ENCODE assay signal across 8 cellular contexts in genomic region chr14:55051165-55051425, GRCh38. TPM values are rescaled to one million over a fixed set of nuclear protein-coding genes. Genes with fewer than 3 reads are reported as not detected.
DNase-seq lines count a peak whose midpoint lies in the region; ATAC-seq and TF ChIP-seq lines count a peak whose summit lies in the region.

No MANE protein-coding gene starts in this region.

- H3K4me3 ChIP-seq in adipocyte (ENCODE audit: low read length) (peak overlapping the region; percentile 100), lung (no peak overlapping the region)

- H3K36me3 ChIP-seq in adipocyte (ENCODE audit: control insufficient read depth, insufficient read depth, low read length, severe bottlenecking): peaks cover 4% of the 10 kb centered on the region
- H3K36me3 ChIP-seq in lung (ENCODE audit: control insufficient read depth in 2 of 2, insufficient read depth in 2 of 2, low read length in 2 of 2): peaks cover 0 to 1% of the 10 kb centered on the region in 2 donors

- H3K27me3 ChIP-seq in adipocyte (replicated peaks; ENCODE audit: control insufficient read depth, insufficient read depth, low read length) (no peaks in the 10 kb centered on the region), lung (ENCODE audit: control insufficient read depth, insufficient read depth) (no peaks in the 10 kb centered on the region)

- peak overlapping the region; percentile 100 for H3K9ac ChIP-seq in adipocyte (ENCODE audit: low read length)

- H3K9me3 ChIP-seq in adipocyte (ENCODE audit: control insufficient read depth, low read length) (no peaks in the 10 kb centered on the region), lung (ENCODE audit: control insufficient read depth in 2 of 2, insufficient read depth in 1 of 2, low read length in 1 of 2) (no peaks in the 10 kb centered on the region)

- ATAC-seq in GM18505 (IDR thresholded peaks at IDR 0.05; ENCODE audit: unreplicated experiment) (peak; percentile 30), HG02973 (IDR thresholded peaks at IDR 0.05; ENCODE audit: unreplicated experiment) (peak; percentile 25), lung (ENCODE audit: insufficient read depth, low FRiP score) (no peak)

- H3K4me1 ChIP-seq in adipocyte (ENCODE audit: control insufficient read depth, insufficient read depth, low read length) (peaks cover 23% of the 10 kb centered on the region), lung (ENCODE audit: control insufficient read depth in 2 of 2, insufficient read depth in 2 of 2, low read length in 2 of 2) (peaks cover 0 to 18% of the 10 kb centered on the region in 2 donors)

- WGBS in lung, 2 donors: 0 to 1% methylated on average over 10 of the region's 10 CpGs

- TF ChIP-seq POLR2A in GM18505 (IDR thresholded peaks at IDR 0.05; ENCODE audit: borderline replicate concordance, extremely low read depth, insufficient read depth, insufficient read length): no peak

- DNase-seq in adipocyte (ENCODE audit: low read depth): no peak
- no peak for DNase-seq in lung (ENCODE audit: low spot score)
- DNase-seq in occipital lobe (lab: John Stamatoyannopoulos, UW): no peak
- no peak for DNase-seq in activated CD8-positive, alpha-beta memory T cell treated with anti-CD3 and anti-CD28 coated beads for 24 hours
- DNase-seq in HuH-7 (ENCODE audit: low spot score): no peak
- DNase-seq in NCI-H1436 treated with DMSO at 0.1 percent for 48 hours (lab: John Stamatoyannopoulos, UW): no peak

- TF ChIP-seq CTCF in lung (IDR thresholded peaks at IDR 0.05; ENCODE audit: control extremely low read depth, extremely low read depth): no peak

- peak overlapping the region; percentile 90 to 100 for H3K27ac ChIP-seq in lung (ENCODE audit: low read depth in 1 of 2, low read length in 1 of 2)

RNA-seq across cellular contexts. Expression of gene MAPK1IP1L, which starts 0.4 kb away (rescaled TPM):
- 10 to 100 TPM; 36.9 to 87.4 TPM for total RNA-seq in lung
- 10 to 100 TPM; 25.8 to 61.3 TPM for polyA plus RNA-seq in lung
- total RNA-seq in occipital lobe: 21.8 TPM

RNA-seq across cellular contexts. Expression of gene SOCS4, which starts 24.1 kb away (rescaled TPM):
- 10 to 100 TPM; 14.3 to 28.3 TPM for total RNA-seq in lung
- polyA plus RNA-seq in lung: 1 to 10 TPM; 5.8 to 6.8 TPM
- 39.6 TPM for total RNA-seq in occipital lobe

RNA-seq across cellular contexts. Expression of gene WDHD1, which starts 24.2 kb away (rescaled TPM):
- total RNA-seq in lung (1 to 10 TPM; 6.2 to 7.1 TPM), occipital lobe (9.0 TPM)
- polyA plus RNA-seq in lung: 1 to 10 TPM; 1.9 TPM
